13 cellular contexts compared by ENCODE assay signal in the genomic region with DNA sequence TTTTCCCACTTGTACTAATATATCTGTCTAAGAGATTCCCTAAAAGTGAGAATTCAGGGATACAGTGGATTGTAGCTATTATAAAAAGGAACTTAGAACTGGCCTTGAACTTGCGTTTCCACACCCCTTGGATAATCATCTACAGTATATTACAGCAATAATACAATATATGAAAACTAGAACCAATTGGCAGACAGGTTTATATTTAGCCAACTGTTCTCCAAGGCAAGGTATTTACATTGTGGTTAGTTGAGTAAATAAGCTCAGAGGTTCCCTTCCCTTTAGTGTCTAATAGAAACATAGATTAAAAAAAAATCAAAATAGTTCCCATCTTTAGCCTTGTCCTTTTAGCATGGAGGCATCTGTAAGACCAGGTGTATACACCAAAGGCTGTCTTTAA. TPM values are rescaled to one million over a fixed set of nuclear protein-coding genes. Genes with fewer than 3 reads are reported as not detected.
DNase-seq lines count a peak whose midpoint lies in the region; ATAC-seq and TF ChIP-seq lines count a peak whose summit lies in the region.
"Had no signal": no experiment of that assay in that cellular context is flagged by ENCODE, and none has a peak within 500 bp of the region (broad histone marks: within the 10 kb centered on the region; RNA-seq: fewer than 3 reads in every experiment).

No MANE protein-coding gene starts in this region.

- no peak for ATAC-seq in psoas muscle
- ATAC-seq: esophagus mucosa had no signal

- H3K27ac ChIP-seq in coronary artery, result peak overlapping the region; percentile 73 to 86
- peak overlapping the region; percentile 90 for H3K27ac ChIP-seq in psoas muscle
- H3K27ac ChIP-seq: RWPE1 had no signal

- H3K4me1 ChIP-seq in psoas muscle, result peaks cover 54% of the 10 kb centered on the region

- DNase-seq in DMS153 (lab: John Stamatoyannopoulos, UW) (peak; percentile 63), NCI-H146 (lab: John Stamatoyannopoulos, UW) (peak; percentile 26), coronary artery (ENCODE audit: low spot score) (no peak), psoas muscle (no peak), NOMO-1 treated with DMSO at 0.1 percent for 48 hours (lab: John Stamatoyannopoulos, UW; ENCODE audit: unreplicated experiment) (no peak), GOT3 (lab: John Stamatoyannopoulos, UW) (no peak), Ammon's horn (ENCODE audit: low spot score) (no peak), NCI-H446 treated with DMSO at 0.1 percent for 48 hours (lab: John Stamatoyannopoulos, UW) (no peak)
- DNase-seq: activated CD4-positive, alpha-beta T cell treated with anti-CD3 and anti-CD28 coated beads, Interleukin-2, amount 10 ng/mL, durations not matched to agents 24 days and 14 days; DND-41; stimulated activated CD4-positive, alpha-beta T cell treated with anti-CD3 and anti-CD28 coated beads, Interleukin-4, amount 100 ng/mL, for 24 hours had no signal

- intact Hi-C loops in psoas muscle (cut with DNase I), result no loop called here

- H3K4me3 ChIP-seq in coronary artery (no peak overlapping the region), psoas muscle (no peak overlapping the region)

- WGBS in psoas muscle, 3 donors, result 90 to 98% (median 97%) methylated on average over 1 of the region's 1 CpG

- no peaks in the 10 kb centered on the region for H3K27me3 ChIP-seq in psoas muscle (ENCODE audit: insufficient read depth in 3 of 3, low read length in 2 of 3)

- no peaks in the 10 kb centered on the region for H3K36me3 ChIP-seq in psoas muscle (ENCODE audit: insufficient read depth in 1 of 2, low read depth in 1 of 2)

- no peak for TF ChIP-seq CTCF in coronary artery (IDR thresholded peaks at IDR 0.05)
- no peak for TF ChIP-seq CTCF in psoas muscle (IDR thresholded peaks at IDR 0.05)

- H3K9me3 ChIP-seq in psoas muscle, result no peaks in the 10 kb centered on the region

RNA-seq across cellular contexts. Expression of a gene that starts 42.1 kb away (rescaled TPM):
- total RNA-seq in psoas muscle, result 10 to 100 TPM in 3 of 4 donors, 1 to 10 TPM in 1; 8.3 to 25.3 (median 17.5) TPM
- polyA plus RNA-seq in psoas muscle, result 1 to 10 TPM; 5.6 to 9.0 (median 8.1) TPM

Comparison
In these comparisons a context has a peak if more than half of its experiments do, and no peak if none do; other contexts are left out.
1. DNase-seq: peak in DMS153 (single experiment) and NCI-H146 (single experiment); none in coronary artery (single experiment), psoas muscle (0 of 2), NOMO-1 treated with DMSO at 0.1 percent for 48 hours (single experiment), GOT3 (single experiment), Ammon's horn (single experiment) and NCI-H446 treated with DMSO at 0.1 percent for 48 hours (single experiment).